Comparison of ENCODE assay signal across 10 cellular contexts in genomic region chr4:30473225-30473624, GRCh38.
"Had no signal": no experiment of that assay in that cellular context is flagged by ENCODE, and none has a peak within 500 bp of the region (broad histone marks: within the 10 kb centered on the region; RNA-seq: fewer than 3 reads in every experiment).

No MANE protein-coding gene starts in this region.

- H2AFZ ChIP-seq: GM23248 had no signal

- H3K9ac ChIP-seq: GM23248 had no signal

- ATAC-seq: HCT116, K562 had no signal

- H3K4me1 ChIP-seq: HAP-1 had no signal

- H3K9me3 ChIP-seq: HAP-1 had no signal

- H3K27ac ChIP-seq: GM23248 had no signal

- H3K4me3 ChIP-seq: GM23248, HAP-1, K562 had no signal

- H3K36me3 ChIP-seq: HAP-1 had no signal

- DNase-seq: GM23248, GOT3, H7, HFFc6, IMR-90, Karpas-422, KG1 had no signal
